ENCODE assay signal across 9 cellular contexts in genomic region chr12:46693518-46693917, GRCh38.
"Had no signal": no experiment of that assay in that cellular context is flagged by ENCODE, and none has a peak within 500 bp of the region (broad histone marks: within the 10 kb centered on the region; RNA-seq: fewer than 3 reads in every experiment).

No MANE protein-coding gene starts in this region.

- H3K4me3 Mint-ChIP-seq: HFFc6 had no signal

- H3K27ac Mint-ChIP-seq: HFFc6 had no signal

- ATAC-seq: HCT116, K562 had no signal

- H3K9me3 ChIP-seq: HAP-1 had no signal

- H3K4me1 ChIP-seq: HAP-1 had no signal

- H3K4me3 ChIP-seq: GM23248, HAP-1, K562 had no signal

- H3K27ac ChIP-seq: GM23248 had no signal

- DNase-seq: GM23248, GOT3, H7, HFFc6, IMR-90, KG1 had no signal

- H3K36me3 ChIP-seq: HAP-1 had no signal

- H3K9ac ChIP-seq: GM23248 had no signal
